9 cellular contexts compared by ENCODE assay signal in genomic region chr3:11226042-11226370, GRCh38. TPM values are rescaled to one million over a fixed set of nuclear protein-coding genes. Genes with fewer than 3 reads are reported as not detected.
DNase-seq lines count a peak whose midpoint lies in the region; ATAC-seq and TF ChIP-seq lines count a peak whose summit lies in the region.
"Had no signal": no experiment of that assay in that cellular context is flagged by ENCODE, and none has a peak within 500 bp of the region (broad histone marks: within the 10 kb centered on the region; RNA-seq: fewer than 3 reads in every experiment).

No MANE protein-coding gene starts in this region.

- peak overlapping the region; percentile 63 for H3K27ac ChIP-seq in Karpas-422 (ENCODE audit: low read length)
- peak overlapping the region in 1 of 2 donors; percentile 9 for H3K27ac ChIP-seq in prostate gland

- H3K27me3 Mint-ChIP-seq in activated naive CD8-positive, alpha-beta T cell treated with anti-CD3 and anti-CD28 coated beads, Interleukin-2, amount 10 ng/mL, durations not matched to agents 7 days and 5 days: peaks cover 4% of the 10 kb centered on the region
- peaks cover 9% of the 10 kb centered on the region for H3K27me3 Mint-ChIP-seq in stimulated activated memory B cell treated with anti-CD40 and anti-IgM and Interleukin-4, amounts not matched to agents 10 μg/mL and 1 μg/mL and 100 μg/mL, for 72 hours

- no peak for TF ChIP-seq CTCF in prostate gland (IDR thresholded peaks at IDR 0.05)

- peaks cover 34% of the 10 kb centered on the region for H3K79me2 ChIP-seq in Karpas-422 (ENCODE audit: low read length)

- peaks cover 19% of the 10 kb centered on the region for H3K4me1 Mint-ChIP-seq in activated naive CD8-positive, alpha-beta T cell treated with anti-CD3 and anti-CD28 coated beads, Interleukin-2, amount 10 ng/mL, durations not matched to agents 7 days and 5 days
- peaks cover 26% of the 10 kb centered on the region for H3K4me1 Mint-ChIP-seq in stimulated activated memory B cell treated with anti-CD40 and anti-IgM and Interleukin-4, amounts not matched to agents 10 μg/mL and 1 μg/mL and 100 μg/mL, for 72 hours
- H3K4me1 Mint-ChIP-seq: nephron had no signal

- H3K4me3 Mint-ChIP-seq in activated naive CD8-positive, alpha-beta T cell treated with anti-CD3 and anti-CD28 coated beads, Interleukin-2, amount 10 ng/mL, durations not matched to agents 7 days and 5 days: peak overlapping the region; percentile 56
- no peak overlapping the region for H3K4me3 Mint-ChIP-seq in stimulated activated memory B cell treated with anti-CD40 and anti-IgM and Interleukin-4, amounts not matched to agents 10 μg/mL and 1 μg/mL and 100 μg/mL, for 72 hours

- intact Hi-C loops in left colon (cut with DNase I, micrococcal nuclease): no loop called here
- intact Hi-C loops in prostate gland (cut with DNase I): no loop called here

- no peaks in the 10 kb centered on the region for H4K20me1 ChIP-seq in Karpas-422 (ENCODE audit: insufficient read depth, low read depth, low read length)

- POLR2A ChIA-PET in activated naive CD8-positive, alpha-beta T cell treated with anti-CD3 and anti-CD28 coated beads, Interleukin-2, amount 10 ng/mL, durations not matched to agents 7 days and 5 days (lab: Charles Lee): no interaction called here
- POLR2A ChIA-PET in HEK293T (lab: Yijun Ruan, JAX): no interaction called here

- H3K4me3 ChIP-seq in Karpas-422 (ENCODE audit: low read length): peak overlapping the region; percentile 78
- no peak overlapping the region for H3K4me3 ChIP-seq in prostate gland

- H3K36me3 ChIP-seq in Karpas-422 (ENCODE audit: insufficient read depth, low read length): no peaks in the 10 kb centered on the region
- H3K36me3 ChIP-seq in prostate gland: no peaks in the 10 kb centered on the region

- no peaks in the 10 kb centered on the region for H3K9me2 ChIP-seq in Karpas-422 (replicated peaks; ENCODE audit: insufficient read depth, low read length)

- 84% methylated on average over 6 of the region's 6 CpGs for WGBS in prostate gland

- peak overlapping the region; percentile 97 for H2AFZ ChIP-seq in Karpas-422 (ENCODE audit: low read length)

- H3K4me1 ChIP-seq in Karpas-422 (ENCODE audit: low read length) (peaks cover 42% of the 10 kb centered on the region), prostate gland (replicated peaks) (no peaks in the 10 kb centered on the region)

- no peaks in the 10 kb centered on the region for H3K36me3 Mint-ChIP-seq in activated naive CD8-positive, alpha-beta T cell treated with anti-CD3 and anti-CD28 coated beads, Interleukin-2, amount 10 ng/mL, durations not matched to agents 7 days and 5 days
- H3K36me3 Mint-ChIP-seq in stimulated activated memory B cell treated with anti-CD40 and anti-IgM and Interleukin-4, amounts not matched to agents 10 μg/mL and 1 μg/mL and 100 μg/mL, for 72 hours: no peaks in the 10 kb centered on the region

- no peaks in the 10 kb centered on the region for H3K9me3 ChIP-seq in Karpas-422 (ENCODE audit: low read length)
- no peaks in the 10 kb centered on the region for H3K9me3 ChIP-seq in prostate gland

- H3K4me2 ChIP-seq in Karpas-422 (ENCODE audit: low read depth, low read length, poor library complexity, severe bottlenecking): peak overlapping the region; percentile 97

- ATAC-seq in activated naive CD8-positive, alpha-beta T cell treated with anti-CD3 and anti-CD28 coated beads, Interleukin-2, amount 10 ng/mL, durations not matched to agents 7 days and 5 days (ENCODE audit: low read depth): no peak
- ATAC-seq in left colon: peak; percentile 71
- ATAC-seq in stimulated activated memory B cell treated with anti-CD40 and anti-IgM and Interleukin-4, amounts not matched to agents 10 μg/mL and 1 μg/mL and 100 μg/mL, for 72 hours: no peak
- no peak for ATAC-seq in GM19023 (IDR thresholded peaks at IDR 0.05; ENCODE audit: unreplicated experiment)

- H3K27ac Mint-ChIP-seq in activated naive CD8-positive, alpha-beta T cell treated with anti-CD3 and anti-CD28 coated beads, Interleukin-2, amount 10 ng/mL, durations not matched to agents 7 days and 5 days: peak overlapping the region; percentile 58
- peak overlapping the region; percentile 7 for H3K27ac Mint-ChIP-seq in stimulated activated memory B cell treated with anti-CD40 and anti-IgM and Interleukin-4, amounts not matched to agents 10 μg/mL and 1 μg/mL and 100 μg/mL, for 72 hours
- H3K27ac Mint-ChIP-seq: nephron had no signal

- peaks cover 1% of the 10 kb centered on the region for H3K9me3 Mint-ChIP-seq in activated naive CD8-positive, alpha-beta T cell treated with anti-CD3 and anti-CD28 coated beads, Interleukin-2, amount 10 ng/mL, durations not matched to agents 7 days and 5 days
- H3K9me3 Mint-ChIP-seq in stimulated activated memory B cell treated with anti-CD40 and anti-IgM and Interleukin-4, amounts not matched to agents 10 μg/mL and 1 μg/mL and 100 μg/mL, for 72 hours: no peaks in the 10 kb centered on the region
- H3K9me3 Mint-ChIP-seq: nephron had no signal

- H3K9ac ChIP-seq in Karpas-422 (ENCODE audit: low read length): peak overlapping the region; percentile 80

- no peaks in the 10 kb centered on the region for H3K27me3 ChIP-seq in Karpas-422 (ENCODE audit: low read length)
- no peaks in the 10 kb centered on the region for H3K27me3 ChIP-seq in prostate gland (replicated peaks; ENCODE audit: insufficient read depth)

- DNase-seq in Karpas-422 (peak; percentile 75), left colon (peak; percentile 73 to 76), prostate gland (ENCODE audit: low spot score) (no peak), NCI-H146 (lab: John Stamatoyannopoulos, UW) (no peak), HEK293T (ENCODE audit: extremely low spot score) (no peak)
- no peak for DNase-seq in activated naive CD8-positive, alpha-beta T cell treated with anti-CD3 and anti-CD28 coated beads, Interleukin-2, amount 10 ng/mL, durations not matched to agents 7 days and 5 days

- CTCF ChIA-PET in HEK293T (lab: Yijun Ruan, JAX): no interaction called here

- no peak for TF ChIP-seq POLR2A in prostate gland (IDR thresholded peaks at IDR 0.05)

TF ChIP-seq in HEK293T, 16 proteins besides CTCF, POLR2A, EP300 and RAD21:
- no peak for TF ChIP-seq BHLHE40 (IDR thresholded peaks at IDR 0.05; ENCODE audit: borderline replicate concordance)
- no peak for TF ChIP-seq LEF1 (IDR thresholded peaks at IDR 0.05; ENCODE audit: borderline replicate concordance)
- TF ChIP-seq FOXM1 (IDR thresholded peaks at IDR 0.05; ENCODE audit: borderline replicate concordance): no peak
- TF ChIP-seq TARDBP (IDR thresholded peaks at IDR 0.05): no peak
- TF ChIP-seq, protein P1, sequence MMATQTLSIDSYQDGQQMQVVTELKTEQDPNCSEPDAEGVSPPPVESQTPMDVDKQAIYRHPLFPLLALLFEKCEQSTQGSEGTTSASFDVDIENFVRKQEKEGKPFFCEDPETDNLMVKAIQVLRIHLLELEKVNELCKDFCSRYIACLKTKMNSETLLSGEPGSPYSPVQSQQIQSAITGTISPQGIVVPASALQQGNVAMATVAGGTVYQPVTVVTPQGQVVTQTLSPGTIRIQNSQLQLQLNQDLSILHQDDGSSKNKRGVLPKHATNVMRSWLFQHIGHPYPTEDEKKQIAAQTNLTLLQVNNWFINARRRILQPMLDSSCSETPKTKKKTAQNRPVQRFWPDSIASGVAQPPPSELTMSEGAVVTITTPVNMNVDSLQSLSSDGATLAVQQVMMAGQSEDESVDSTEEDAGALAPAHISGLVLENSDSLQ (IDR thresholded peaks at IDR 0.05): no peak
- no peak for TF ChIP-seq FOXA1 (IDR thresholded peaks at IDR 0.05)
- no peak for TF ChIP-seq SP1 (IDR thresholded peaks at IDR 0.05)
- no peak for TF ChIP-seq ARNT (IDR thresholded peaks at IDR 0.05)
- TF ChIP-seq ZNF384 (IDR thresholded peaks at IDR 0.05): no peak
- TF ChIP-seq SUZ12 (IDR thresholded peaks at IDR 0.05): no peak
- TF ChIP-seq HDGF (IDR thresholded peaks at IDR 0.05; ENCODE audit: borderline replicate concordance): no peak
- no peak for TF ChIP-seq L3MBTL2 (conservative IDR thresholded peaks at IDR 0.05)
- no peak for TF ChIP-seq FOXK2 (IDR thresholded peaks at IDR 0.05)
- TF ChIP-seq NFRKB (IDR thresholded peaks at IDR 0.05): no peak
- no peak for TF ChIP-seq ELF4 (IDR thresholded peaks at IDR 0.05)
- no peak for TF ChIP-seq CTBP1 (IDR thresholded peaks at IDR 0.05; ENCODE audit: borderline replicate concordance)

RNA-seq across cellular contexts. Expression of gene ATG7, which starts 46.2 kb away (rescaled TPM):
- 24.6 and 50.9 TPM in 2 replicates for total RNA-seq in Karpas-422 (2014; rRNA removed; shearing (Covaris generic); ENCODE audit: low replicate concordance)
- total RNA-seq in activated naive CD8-positive, alpha-beta T cell treated with anti-CD3 and anti-CD28 coated beads, Interleukin-2, amount 10 ng/mL, durations not matched to agents 7 days and 5 days: 10 to 100 TPM; 26.4 to 28.6 TPM
- total RNA-seq in left colon (10 to 100 TPM; 34.6 to 41.0 TPM), prostate gland (10 to 100 TPM; 25.2 to 66.5 TPM)

Comparison
In these comparisons a context has a peak if more than half of its experiments do, and no peak if none do; other contexts are left out.
1. DNase-seq: peak in Karpas-422 (single experiment) and left colon (2 of 2); none in activated naive CD8-positive, alpha-beta T cell treated with anti-CD3 and anti-CD28 coated beads, Interleukin-2, amount 10 ng/mL, durations not matched to agents 7 days and 5 days (single experiment), prostate gland (single experiment), NCI-H146 (single experiment) and HEK293T (single experiment).